ENCODE assay signal across 1 cellular context in genomic region chr1:2480986-2481364, GRCh38.
TF ChIP-seq lines count a peak whose summit lies in the region.

No MANE protein-coding gene starts in this region.

TF ChIP-seq in K562, 482 proteins besides CTCF, POLR2A, EP300 and RAD21:
- TF ChIP-seq, protein P1, sequence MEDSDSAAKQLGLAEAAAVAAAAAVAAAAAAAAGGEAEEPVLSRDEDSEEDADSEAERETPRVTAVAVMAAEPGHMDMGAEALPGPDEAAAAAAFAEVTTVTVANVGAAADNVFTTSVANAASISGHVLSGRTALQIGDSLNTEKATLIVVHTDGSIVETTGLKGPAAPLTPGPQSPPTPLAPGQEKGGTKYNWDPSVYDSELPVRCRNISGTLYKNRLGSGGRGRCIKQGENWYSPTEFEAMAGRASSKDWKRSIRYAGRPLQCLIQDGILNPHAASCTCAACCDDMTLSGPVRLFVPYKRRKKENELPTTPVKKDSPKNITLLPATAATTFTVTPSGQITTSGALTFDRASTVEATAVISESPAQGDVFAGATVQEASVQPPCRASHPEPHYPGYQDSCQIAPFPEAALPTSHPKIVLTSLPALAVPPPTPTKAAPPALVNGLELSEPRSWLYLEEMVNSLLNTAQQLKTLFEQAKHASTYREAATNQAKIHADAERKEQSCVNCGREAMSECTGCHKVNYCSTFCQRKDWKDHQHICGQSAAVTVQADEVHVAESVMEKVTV (CRISPR knock-in tag; IDR thresholded peaks at IDR 0.05) = no peak
- TF ChIP-seq BHLHE40 (IDR thresholded peaks at IDR 0.05; ENCODE audit: low read length) = peak; percentile 62
- TF ChIP-seq DMBX1 (CRISPR knock-in tag; IDR thresholded peaks at IDR 0.05; ENCODE audit: borderline replicate concordance) = no peak
- TF ChIP-seq TAF15 (IDR thresholded peaks at IDR 0.05; ENCODE audit: low read depth, low read length) = no peak
- no peak for TF ChIP-seq KHSRP (IDR thresholded peaks at IDR 0.05)
TF ChIP-seq in K562: peak in this region for 1.
